Comparison of ENCODE assay signal across 8 cellular contexts in the genomic region with DNA sequence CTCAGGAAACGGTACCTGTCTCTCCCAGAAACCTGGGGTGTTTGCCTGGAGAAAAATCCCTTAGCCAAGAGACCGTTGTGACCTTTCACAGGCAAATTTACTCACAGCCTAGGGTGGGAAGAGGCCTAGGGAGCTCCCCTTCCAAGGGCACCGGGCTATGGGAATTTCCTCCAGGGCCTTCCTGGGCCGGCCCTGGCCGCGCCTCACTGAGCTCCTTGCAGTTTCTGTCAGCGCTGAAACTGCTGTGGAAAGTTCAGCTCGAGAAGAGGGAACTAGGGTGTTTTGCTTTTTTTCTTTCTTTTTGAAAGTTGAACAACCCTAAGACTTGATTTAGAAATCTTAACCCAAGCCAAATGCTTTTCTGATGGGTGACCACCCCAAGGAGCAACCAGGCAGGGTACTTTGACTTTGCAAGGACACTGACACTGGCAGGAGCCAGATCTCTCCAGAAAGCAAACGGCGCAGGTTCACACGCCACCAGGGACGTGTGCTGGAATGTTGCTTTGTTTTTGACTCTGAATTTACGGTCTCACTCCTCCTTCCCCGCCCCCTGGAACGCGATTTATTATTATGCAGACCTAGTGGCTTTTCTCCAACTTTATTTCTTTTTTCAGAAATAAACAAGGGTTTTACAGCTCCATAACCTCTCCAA.
A peak's percentile ranks its signal among the peaks of the same experiment; 100 is the strongest.
DNase-seq lines count a peak whose midpoint lies in the region; ATAC-seq and TF ChIP-seq lines count a peak whose summit lies in the region.

No MANE protein-coding gene starts in this region.

- H3K27me3 Mint-ChIP-seq in endodermal cell (ENCODE audit: insufficient read depth) (peaks cover 8% of the 10 kb centered on the region), immature natural killer cell (ENCODE audit: low read depth in 3 of 3) (peaks cover 0 to 2% (median 2%) of the 10 kb centered on the region in 3 donors)

- H3K9me3 Mint-ChIP-seq in endodermal cell (peaks cover 4% of the 10 kb centered on the region), immature natural killer cell (no peaks in the 10 kb centered on the region)

- H3K4me1 ChIP-seq in endodermal cell (ENCODE audit: control insufficient read depth, insufficient read depth, low read length) (peaks cover 8% of the 10 kb centered on the region), mucosa of stomach (ENCODE audit: control insufficient read depth, insufficient read depth, low read length) (peaks cover 27% of the 10 kb centered on the region)

- no peak overlapping the region for H3K9ac ChIP-seq in endodermal cell (ENCODE audit: extremely low read depth, low read length, poor library complexity, severe bottlenecking)
- peak overlapping the region; percentile 56 for H3K9ac ChIP-seq in mucosa of stomach (ENCODE audit: low read length)

- H3K36me3 Mint-ChIP-seq in endodermal cell (ENCODE audit: low read depth): no peaks in the 10 kb centered on the region
- H3K36me3 Mint-ChIP-seq in immature natural killer cell: peaks cover 0 to 3% (median 0%) of the 10 kb centered on the region in 3 donors

- H3K27ac Mint-ChIP-seq in endodermal cell: peak overlapping the region; percentile 76
- H3K27ac Mint-ChIP-seq in immature natural killer cell: no peak overlapping the region

- H3K27ac ChIP-seq in endodermal cell (ENCODE audit: low read depth, low read length): no peak overlapping the region

- WGBS in endodermal cell (ENCODE audit: insufficient coverage in 1 of 2, insufficient read length in 1 of 2), 2 experiments: 32 to 41% methylated on average over 11 to 16 of the region's 16 CpGs

- peak; percentile 38 for ATAC-seq in GM21367 (IDR thresholded peaks at IDR 0.05; ENCODE audit: unreplicated experiment)

- peaks cover 16% of the 10 kb centered on the region for H3K27me3 ChIP-seq in endodermal cell (ENCODE audit: control insufficient read depth, insufficient read depth, low read length, poor library complexity, severe bottlenecking)
- H3K27me3 ChIP-seq in mucosa of stomach (ENCODE audit: control insufficient read depth, insufficient read depth, low read length): no peaks in the 10 kb centered on the region

- no peak for TF ChIP-seq CTCF in endodermal cell (conservative IDR thresholded peaks at IDR 0.05)

- H3K4me3 ChIP-seq in endodermal cell (ENCODE audit: low read length) (no peak overlapping the region), mucosa of stomach (ENCODE audit: low read length) (no peak overlapping the region)

- DNase-seq in AG20443 (ENCODE audit: low spot score): peak; percentile 76
- DNase-seq in HT-29 (ENCODE audit: low spot score): peak; percentile 8
- peak; percentile 83 for DNase-seq in endodermal cell
- no peak for DNase-seq in NCI-H2107 (lab: John Stamatoyannopoulos, UW)
- no peak for DNase-seq in immature natural killer cell
- no peak for DNase-seq in DMS 273 (lab: John Stamatoyannopoulos, UW; ENCODE audit: unreplicated experiment)

- H3K4me1 Mint-ChIP-seq in endodermal cell (peaks cover 38% of the 10 kb centered on the region), immature natural killer cell (peaks cover 20 to 21% of the 10 kb centered on the region in 2 donors)

- peaks cover 7% of the 10 kb centered on the region for H3K9me3 ChIP-seq in endodermal cell (ENCODE audit: control insufficient read depth, low read length)
- H3K9me3 ChIP-seq in mucosa of stomach (ENCODE audit: control insufficient read depth, low read length): no peaks in the 10 kb centered on the region

- H3K36me3 ChIP-seq in endodermal cell (ENCODE audit: control insufficient read depth, insufficient read depth, low read length) (no peaks in the 10 kb centered on the region), mucosa of stomach (ENCODE audit: control insufficient read depth, insufficient read depth, low read length) (no peaks in the 10 kb centered on the region)

- H3K4me3 Mint-ChIP-seq in endodermal cell (no peak overlapping the region), immature natural killer cell (no peak overlapping the region)

Comparison
In these comparisons a context has a peak if more than half of its experiments do, and no peak if none do; other contexts are left out.
1. DNase-seq: peak in AG20443 (single experiment), HT-29 (single experiment) and endodermal cell (single experiment); none in NCI-H2107 (single experiment), immature natural killer cell (0 of 3) and DMS 273 (single experiment).